ENCODE assay signal across 8 cellular contexts in genomic region chr18:61635901-61636528, GRCh38.
DNase-seq lines count a peak whose midpoint lies in the region; ATAC-seq, FAIRE-seq and TF ChIP-seq lines count a peak whose summit lies in the region.

No MANE protein-coding gene starts in this region.

- peak; percentile 84 for FAIRE-seq in endothelial cell of umbilical vein (lab: Jason Lieb, UNC)

- ATAC-seq in GM19023 (IDR thresholded peaks at IDR 0.05; ENCODE audit: unreplicated experiment) (peak; percentile 62), GM21786 (IDR thresholded peaks at IDR 0.05; ENCODE audit: unreplicated experiment) (no peak)

- TF ChIP-seq POLR2A in endothelial cell of umbilical vein (IDR thresholded peaks at IDR 0.05; ENCODE audit: low read depth, low read length), result no peak

- H3K27me3 ChIP-seq in endothelial cell of umbilical vein (ENCODE audit: control insufficient read depth in 2 of 2, insufficient read depth in 2 of 2, low read length in 2 of 2), result no peaks in the 10 kb centered on the region

- peak; percentile 90 for TF ChIP-seq CTCF in VCaP (conservative IDR thresholded peaks at IDR 0.05)
- TF ChIP-seq CTCF in endothelial cell of umbilical vein (IDR thresholded peaks at IDR 0.05; ENCODE audit: extremely low read depth in 1 of 2, insufficient read depth in 1 of 2, low read depth in 1 of 2, low read length in 2 of 2), result peak; percentile 82 to 88

- peaks cover 4% of the 10 kb centered on the region for H3K4me1 ChIP-seq in endothelial cell of umbilical vein (ENCODE audit: control insufficient read depth, extremely low read depth, insufficient read depth, low read length)

- no peaks in the 10 kb centered on the region for H3K9me3 ChIP-seq in endothelial cell of umbilical vein (replicated peaks; ENCODE audit: control insufficient read depth, insufficient read depth, low read length)

- DNase-seq in AG08396 (ENCODE audit: low spot score) (peak; percentile 54), NCI-H1436 (lab: John Stamatoyannopoulos, UW) (peak; percentile 62), endothelial cell of umbilical vein (ENCODE audit: low read depth, low spot score) (peak; percentile 76), midbrain (lab: John Stamatoyannopoulos, UW) (peak; percentile 17), superior temporal gyrus (ENCODE audit: extremely low spot score) (peak; percentile 64)

- H3K27ac ChIP-seq in VCaP (peak overlapping the region; percentile 69), endothelial cell of umbilical vein (ENCODE audit: insufficient read depth, low read depth, low read length) (no peak overlapping the region)

- no peak overlapping the region for H3K4me3 ChIP-seq in endothelial cell of umbilical vein (replicated peaks in 1 of 3; ENCODE audit: insufficient read depth in 1 of 3, low read depth in 1 of 3, low read length in 3 of 3)

- BruUV-seq in endothelial cell of umbilical vein (replicated peaks; lab: Mats Ljungman, UMichigan), result no TSS peak

- no peak overlapping the region for H3K4me2 ChIP-seq in endothelial cell of umbilical vein (ENCODE audit: insufficient read depth, low read length)

- CTCF ChIA-PET in endothelial cell of umbilical vein (lab: Charles Lee), result interaction anchor here (0.7 to 3.8 kb wide), 29 partner anchors 9 to 505 kb away, joined by 3 to 54 read pairs (median 4); partner anchors contain the start of gene RNF152

- dilution Hi-C loops in endothelial cell of umbilical vein (cut with MboI; ENCODE audit: extremely low pct_ligation_motif_present, low sequenced_read_pairs), result no loop called here

- intact Hi-C loops in endothelial cell of umbilical vein (cut with micrococcal nuclease), result loop anchor here (1.0 to 10.0 kb wide), 9 partner anchors 54 to 495 kb away; partner anchors contain the start of gene RNF152

- peak overlapping the region; percentile 93 for H2AFZ ChIP-seq in endothelial cell of umbilical vein (ENCODE audit: low read depth, low read length)

- POLR2A ChIA-PET in endothelial cell of umbilical vein (lab: Charles Lee), result no interaction called here

- H3K9ac ChIP-seq in endothelial cell of umbilical vein (replicated peaks; ENCODE audit: extremely low read depth, insufficient read depth, low read length), result peak overlapping the region; percentile 26

- no peaks in the 10 kb centered on the region for H4K20me1 ChIP-seq in endothelial cell of umbilical vein (replicated peaks; ENCODE audit: control insufficient read depth, extremely low read depth, insufficient read depth, low read length)

- no peaks in the 10 kb centered on the region for H3K79me2 ChIP-seq in endothelial cell of umbilical vein (ENCODE audit: control insufficient read depth, insufficient read depth, low read length)

- no peaks in the 10 kb centered on the region for H3K9me1 ChIP-seq in endothelial cell of umbilical vein (replicated peaks; ENCODE audit: control insufficient read depth, extremely low read depth, insufficient read depth, low read length)

- H3K36me3 ChIP-seq in endothelial cell of umbilical vein (ENCODE audit: control insufficient read depth in 2 of 2, extremely low read depth in 1 of 2, insufficient read depth in 2 of 2, low read length in 2 of 2), result no peaks in the 10 kb centered on the region

TF ChIP-seq in endothelial cell of umbilical vein, 7 proteins besides CTCF, POLR2A, EP300 and RAD21:
- no peak for TF ChIP-seq EZH2 (IDR thresholded peaks at IDR 0.05; ENCODE audit: borderline replicate concordance, low read depth, low read length, severe bottlenecking)
- TF ChIP-seq FOS (IDR thresholded peaks at IDR 0.05; ENCODE audit: borderline replicate concordance, insufficient read depth, low read length), result no peak
- TF ChIP-seq, protein P1, sequence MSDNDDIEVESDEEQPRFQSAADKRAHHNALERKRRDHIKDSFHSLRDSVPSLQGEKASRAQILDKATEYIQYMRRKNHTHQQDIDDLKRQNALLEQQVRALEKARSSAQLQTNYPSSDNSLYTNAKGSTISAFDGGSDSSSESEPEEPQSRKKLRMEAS (IDR thresholded peaks at IDR 0.05; ENCODE audit: insufficient read depth, insufficient read length), result no peak
- TF ChIP-seq MYC (IDR thresholded peaks at IDR 0.05; ENCODE audit: low read depth, low read length), result no peak
- no peak for TF ChIP-seq JUN (IDR thresholded peaks at IDR 0.05; ENCODE audit: borderline replicate concordance, insufficient read depth, insufficient read length, low read depth)
- no peak for TF ChIP-seq GATA2 (IDR thresholded peaks at IDR 0.05; ENCODE audit: insufficient read depth, insufficient read length, low read depth, low read length)
- TF ChIP-seq POLR2AphosphoS5 (IDR thresholded peaks at IDR 0.05; ENCODE audit: insufficient read depth, low read depth, low read length), result no peak

Comparison
In these comparisons a context has a peak if more than half of its experiments do, and no peak if none do; other contexts are left out.
1. DNase-seq: peak in every context shown above with its lines; median percentile 76 in endothelial cell of umbilical vein; 64 in superior temporal gyrus; 62 in NCI-H1436; 54 in AG08396; 17 in midbrain.